ENCODE assay signal across 12 cellular contexts in the genomic region with DNA sequence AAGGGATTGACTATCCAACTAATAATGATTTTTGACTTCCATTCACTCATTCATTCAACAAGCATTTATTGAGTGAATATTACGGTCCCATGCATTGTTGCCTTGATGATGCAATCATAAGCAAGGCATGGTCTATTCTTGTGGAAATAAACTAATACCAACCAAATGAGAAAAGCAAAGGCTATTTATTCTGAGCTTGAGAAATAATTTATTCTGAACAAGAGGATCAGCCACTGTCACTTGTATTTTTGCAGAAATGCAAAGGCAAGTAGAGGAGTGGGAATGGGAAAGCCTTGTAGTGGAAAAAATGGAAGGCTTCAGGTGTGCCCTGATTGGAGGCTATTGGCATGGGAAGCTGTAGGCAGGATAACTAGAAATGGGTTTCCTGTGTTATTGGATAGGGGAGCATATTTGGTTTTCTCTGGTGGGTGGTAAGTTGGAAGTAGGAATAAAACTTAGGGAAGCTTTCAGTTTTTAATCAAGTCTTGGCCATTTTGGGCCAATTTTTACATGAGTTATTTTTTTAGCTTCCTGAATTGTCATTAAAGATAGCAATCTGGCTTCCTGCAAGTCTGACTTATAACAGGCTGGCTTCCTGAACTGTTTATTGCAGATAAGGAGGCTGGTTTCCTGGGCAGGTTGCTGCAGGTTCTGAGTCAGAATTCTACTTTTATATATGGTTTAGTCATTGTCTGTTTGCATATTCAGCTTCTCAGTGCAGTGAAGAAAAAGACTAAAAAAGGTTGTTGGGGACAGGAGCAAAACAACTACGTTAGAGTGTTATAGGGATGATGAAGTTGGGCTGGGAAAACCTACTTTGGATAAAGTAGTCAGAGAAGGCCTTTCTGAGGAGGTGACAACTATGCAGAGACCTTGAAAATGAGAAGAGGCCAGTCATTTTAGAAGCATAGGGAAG.
DNase-seq lines count a peak whose midpoint lies in the region; ATAC-seq and TF ChIP-seq lines count a peak whose summit lies in the region.
"Had no signal": no experiment of that assay in that cellular context is flagged by ENCODE, and none has a peak within 500 bp of the region (broad histone marks: within the 10 kb centered on the region; RNA-seq: fewer than 3 reads in every experiment).

No MANE protein-coding gene starts in this region.

- peak overlapping the region; percentile 1 for H3K27ac Mint-ChIP-seq in activated CD4-positive, alpha-beta memory T cell treated with anti-CD3 and anti-CD28 coated beads, Interleukin-2, amount 10 ng/mL, durations not matched to agents 7 days and 5 days
- no peak overlapping the region for H3K27ac Mint-ChIP-seq in activated CD4-positive, alpha-beta memory T cell treated with anti-CD3 and anti-CD28 coated beads for 36 hours

- peaks cover 19% of the 10 kb centered on the region for H3K4me1 Mint-ChIP-seq in activated CD4-positive, alpha-beta memory T cell treated with anti-CD3 and anti-CD28 coated beads, Interleukin-2, amount 10 ng/mL, durations not matched to agents 7 days and 5 days
- peaks cover 11% of the 10 kb centered on the region for H3K4me1 Mint-ChIP-seq in activated CD4-positive, alpha-beta memory T cell treated with anti-CD3 and anti-CD28 coated beads for 36 hours (ENCODE audit: low read depth)

- no peak overlapping the region for H3K4me3 Mint-ChIP-seq in activated CD4-positive, alpha-beta memory T cell treated with anti-CD3 and anti-CD28 coated beads, Interleukin-2, amount 10 ng/mL, durations not matched to agents 7 days and 5 days
- no peak overlapping the region for H3K4me3 Mint-ChIP-seq in activated CD4-positive, alpha-beta memory T cell treated with anti-CD3 and anti-CD28 coated beads for 36 hours

- POLR2A ChIA-PET in activated CD4-positive, alpha-beta memory T cell treated with anti-CD3 and anti-CD28 coated beads, Interleukin-2, amount 10 ng/mL, durations not matched to agents 7 days and 5 days (lab: Charles Lee): interaction anchor here (1.0 to 2.2 kb wide), 2 partner anchors 10 to 15 kb away, joined by 4 to 9 read pairs; no protein-coding TSS in a partner anchor
- POLR2A ChIA-PET in activated CD4-positive, alpha-beta memory T cell treated with anti-CD3 and anti-CD28 coated beads for 36 hours (lab: Charles Lee): no interaction called here

- H3K36me3 ChIP-seq in suprapubic skin (no peaks in the 10 kb centered on the region), uterus (no peaks in the 10 kb centered on the region)

- CTCF ChIA-PET in activated CD4-positive, alpha-beta memory T cell treated with anti-CD3 and anti-CD28 coated beads, Interleukin-2, amount 10 ng/mL, durations not matched to agents 7 days and 5 days (lab: Charles Lee): interaction anchor here (0.9 kb wide), 1 partner anchor 10 kb away, joined by 4 read pairs; no protein-coding TSS in a partner anchor
- CTCF ChIA-PET in activated CD4-positive, alpha-beta memory T cell treated with anti-CD3 and anti-CD28 coated beads for 36 hours (lab: Charles Lee): no interaction called here

- DNase-seq in activated CD4-positive, alpha-beta memory T cell treated with anti-CD3 and anti-CD28 coated beads, Interleukin-2, amount 10 ng/mL, durations not matched to agents 7 days and 5 days: peak; percentile 18
- no peak for DNase-seq in activated CD4-positive, alpha-beta memory T cell treated with anti-CD3 and anti-CD28 coated beads for 36 hours
- DNase-seq in UCSD-AML1 (lab: John Stamatoyannopoulos, UW; ENCODE audit: unreplicated experiment) (peak; percentile 43), fibroblast of villous mesenchyme (ENCODE audit: low read depth) (peak; percentile 59), suprapubic skin (ENCODE audit: low spot score in 2 of 2) (no peak), uterus (no peak)
- DNase-seq: activated CD4-positive, alpha-beta T cell treated with anti-CD3 and anti-CD28 coated beads for 48 hours; activated effector memory CD4-positive, alpha-beta T cell treated with anti-CD3 and anti-CD28 coated beads, Interleukin-2, amount 50 U/mL, for 16 hours; H7; NCI-H1694 had no signal

- H3K27me3 ChIP-seq in suprapubic skin (no peaks in the 10 kb centered on the region), uterus (no peaks in the 10 kb centered on the region)

- WGBS in suprapubic skin: 59% methylated on average over 2 of the region's 2 CpGs

- H3K4me3 ChIP-seq in fibroblast of villous mesenchyme (ENCODE audit: low read depth, low read length) (no peak overlapping the region), suprapubic skin (no peak overlapping the region), uterus (no peak overlapping the region)

- no peak for ATAC-seq in HG03097 (IDR thresholded peaks at IDR 0.05; ENCODE audit: low FRiP score, unreplicated experiment)
- no peak for ATAC-seq in HG02798 (IDR thresholded peaks at IDR 0.05; ENCODE audit: poor library complexity, unreplicated experiment)

- no peak for TF ChIP-seq POLR2A in suprapubic skin (IDR thresholded peaks at IDR 0.05)
- TF ChIP-seq POLR2A in uterus (IDR thresholded peaks at IDR 0.05): no peak

- H3K27ac ChIP-seq in suprapubic skin: peak overlapping the region; percentile 51
- no peak overlapping the region for H3K27ac ChIP-seq in uterus

- peaks cover 16% of the 10 kb centered on the region for H3K36me3 Mint-ChIP-seq in activated CD4-positive, alpha-beta memory T cell treated with anti-CD3 and anti-CD28 coated beads, Interleukin-2, amount 10 ng/mL, durations not matched to agents 7 days and 5 days (ENCODE audit: low read depth)
- H3K36me3 Mint-ChIP-seq in activated CD4-positive, alpha-beta memory T cell treated with anti-CD3 and anti-CD28 coated beads for 36 hours: peaks cover 9% of the 10 kb centered on the region

- TF ChIP-seq EP300 in suprapubic skin (IDR thresholded peaks at IDR 0.05): no peak

- TF ChIP-seq CTCF in fibroblast of villous mesenchyme (IDR thresholded peaks at IDR 0.05; ENCODE audit: insufficient read depth, low read depth, low read length) (no peak), suprapubic skin (IDR thresholded peaks at IDR 0.05) (no peak), uterus (IDR thresholded peaks at IDR 0.05) (no peak)

- H3K9me3 ChIP-seq in suprapubic skin (peaks cover 6% of the 10 kb centered on the region), uterus (no peaks in the 10 kb centered on the region)

- H3K9me3 Mint-ChIP-seq in activated CD4-positive, alpha-beta memory T cell treated with anti-CD3 and anti-CD28 coated beads, Interleukin-2, amount 10 ng/mL, durations not matched to agents 7 days and 5 days: peaks cover 31% of the 10 kb centered on the region
- H3K9me3 Mint-ChIP-seq in activated CD4-positive, alpha-beta memory T cell treated with anti-CD3 and anti-CD28 coated beads for 36 hours: peaks cover 31% of the 10 kb centered on the region

- intact Hi-C loops in activated CD4-positive, alpha-beta memory T cell treated with anti-CD3 and anti-CD28 coated beads for 36 hours (cut with micrococcal nuclease): no loop called here
- intact Hi-C loops in uterus (cut with DNase I; ENCODE audit: low total_unique reads): no loop called here

- H3K4me1 ChIP-seq in suprapubic skin (peaks cover 13% of the 10 kb centered on the region), uterus (no peaks in the 10 kb centered on the region)

- peaks cover 49% of the 10 kb centered on the region for H3K27me3 Mint-ChIP-seq in activated CD4-positive, alpha-beta memory T cell treated with anti-CD3 and anti-CD28 coated beads, Interleukin-2, amount 10 ng/mL, durations not matched to agents 7 days and 5 days
- peaks cover 25% of the 10 kb centered on the region for H3K27me3 Mint-ChIP-seq in activated CD4-positive, alpha-beta memory T cell treated with anti-CD3 and anti-CD28 coated beads for 36 hours

Comparison
In these comparisons a context has a peak if more than half of its experiments do, and no peak if none do; other contexts are left out.
1. DNase-seq: peak in activated CD4-positive, alpha-beta memory T cell treated with anti-CD3 and anti-CD28 coated beads, Interleukin-2, amount 10 ng/mL, durations not matched to agents 7 days and 5 days (single experiment), UCSD-AML1 (single experiment) and fibroblast of villous mesenchyme (single experiment); none in activated CD4-positive, alpha-beta memory T cell treated with anti-CD3 and anti-CD28 coated beads for 36 hours (single experiment), suprapubic skin (0 of 2) and uterus (0 of 2).